In the genomic region with DNA sequence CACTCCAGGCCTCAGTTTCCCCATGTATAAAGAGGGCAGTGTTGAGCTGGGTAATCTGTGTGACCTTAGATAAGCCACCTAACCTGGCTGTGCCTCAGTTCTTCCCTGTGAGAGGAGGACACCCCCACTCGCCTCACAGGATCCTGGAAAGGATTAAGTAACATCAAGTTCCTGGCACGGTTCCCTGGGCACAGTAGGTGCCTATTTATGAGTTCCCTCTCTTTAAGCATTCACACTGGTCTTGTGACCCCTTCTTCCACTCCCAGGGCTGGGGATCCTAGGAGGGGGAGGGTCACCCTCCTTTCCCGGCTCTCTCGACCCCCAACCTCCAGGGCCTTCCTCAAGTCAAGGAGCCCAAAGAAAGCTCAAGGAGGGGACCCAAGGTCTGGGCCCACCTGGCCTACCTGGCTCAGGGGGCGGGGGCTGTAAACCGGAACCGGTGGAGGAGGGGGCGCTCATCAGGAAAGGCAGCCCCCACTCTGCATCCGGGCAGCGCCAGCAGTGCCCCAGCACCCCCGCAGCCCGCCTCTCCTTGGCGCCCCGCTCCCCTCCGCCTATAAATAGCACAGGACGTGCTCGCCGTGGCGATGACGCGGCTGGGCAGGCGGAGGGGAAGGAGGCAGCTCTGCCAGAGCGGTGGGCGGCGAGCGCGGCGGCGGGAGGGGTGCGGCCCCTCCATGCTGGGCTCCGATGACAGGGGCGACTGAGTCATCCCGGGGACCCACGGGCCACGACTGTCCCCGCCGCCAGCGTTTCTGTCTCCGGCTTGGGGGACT, we compare ENCODE assay signal across 8 cellular contexts. TPM values are rescaled to one million over a fixed set of nuclear protein-coding genes. Genes with fewer than 3 reads are reported as not detected.
DNase-seq lines count a peak whose midpoint lies in the region; ATAC-seq and TF ChIP-seq lines count a peak whose summit lies in the region.

No MANE protein-coding gene starts in this region.

- peaks cover 21% of the 10 kb centered on the region for H3K4me1 ChIP-seq in psoas muscle
- no peaks in the 10 kb centered on the region for H3K4me1 ChIP-seq in urinary bladder (ENCODE audit: insufficient read depth)

- ATAC-seq in left cardiac atrium (peak; percentile 80 to 83), psoas muscle (peak; percentile 76 to 87 (median 80))

- CTCF ChIA-PET in RWPE1 (lab: Yijun Ruan, JAX) = interaction anchor here (0.7 to 5.0 kb wide), 4 partner anchors 26 to 402 kb away, joined by 3 to 145 read pairs (median 4); no protein-coding TSS in a partner anchor

- H3K4me3 ChIP-seq in psoas muscle = peak overlapping the region; percentile 65
- H3K4me3 ChIP-seq in urinary bladder (ENCODE audit: low read depth, low read length) = peak overlapping the region; percentile 36

- DNase-seq in EH (ENCODE audit: low read depth) = peak; percentile 80
- DNase-seq in RWPE1 (ENCODE audit: low spot score) = no peak
- DNase-seq in left cardiac atrium = peak; percentile 84
- peak; percentile 85 to 93 for DNase-seq in psoas muscle
- DNase-seq in NCI-H2196 (lab: John Stamatoyannopoulos, UW; ENCODE audit: unreplicated experiment) = no peak
- DNase-seq in NCI-H2107 treated with DMSO at 0.1 percent for 48 hours (lab: John Stamatoyannopoulos, UW; ENCODE audit: unreplicated experiment) = no peak

- no peaks in the 10 kb centered on the region for H3K36me3 Mint-ChIP-seq in activated naive CD8-positive, alpha-beta T cell

- no peak overlapping the region for H3K27ac Mint-ChIP-seq in activated naive CD8-positive, alpha-beta T cell

- H3K27ac ChIP-seq in RWPE1 (peak overlapping the region; percentile 60), psoas muscle (peak overlapping the region; percentile 80), urinary bladder (ENCODE audit: low read depth) (no peak overlapping the region)

- TF ChIP-seq CTCF in RWPE1 (conservative IDR thresholded peaks at IDR 0.05; ENCODE audit: low read depth) = no peak
- TF ChIP-seq CTCF in psoas muscle (IDR thresholded peaks at IDR 0.05) = no peak

- peaks cover 34% of the 10 kb centered on the region for H3K4me1 Mint-ChIP-seq in activated naive CD8-positive, alpha-beta T cell (ENCODE audit: low read depth)

- peaks cover 5 to 9% of the 10 kb centered on the region in 2 donors for H3K36me3 ChIP-seq in psoas muscle (ENCODE audit: insufficient read depth in 1 of 2, low read depth in 1 of 2)
- no peaks in the 10 kb centered on the region for H3K36me3 ChIP-seq in urinary bladder (ENCODE audit: insufficient read depth)

- H3K9me3 ChIP-seq in psoas muscle = no peaks in the 10 kb centered on the region

- H3K9me3 Mint-ChIP-seq in activated naive CD8-positive, alpha-beta T cell (ENCODE audit: low read depth) = no peaks in the 10 kb centered on the region

- 2% methylated on average over 27 to 39 of the region's 39 CpGs for WGBS in psoas muscle, 3 donors
- 2% methylated on average over 39 of the region's 39 CpGs for WGBS in urinary bladder

- intact Hi-C loops in left cardiac atrium (cut with DNase I) = loop anchor here in 1 of 2 donors (5.0 kb wide), 1 partner anchor 33 kb away; no protein-coding TSS in a partner anchor
- intact Hi-C loops in psoas muscle (cut with DNase I) = loop anchor here (5.0 to 10.0 kb wide), 2 partner anchors 33 to 135 kb away; no protein-coding TSS in a partner anchor

- H3K27me3 Mint-ChIP-seq in activated naive CD8-positive, alpha-beta T cell = no peaks in the 10 kb centered on the region

- no peaks in the 10 kb centered on the region for H3K27me3 ChIP-seq in psoas muscle (ENCODE audit: insufficient read depth in 3 of 3, low read length in 2 of 3)

- POLR2A ChIA-PET in RWPE1 (lab: Yijun Ruan, JAX; ENCODE audit: low non-redundant PET) = no interaction called here

- peak overlapping the region; percentile 56 for H3K4me3 Mint-ChIP-seq in activated naive CD8-positive, alpha-beta T cell

RNA-seq across cellular contexts. Expression of gene RPL19, which starts 9.4 kb away (rescaled TPM):
- total RNA-seq in left cardiac atrium = 1,000 to 10,000 TPM; 1,055 to 1,074 TPM
- total RNA-seq in psoas muscle = 1,000 to 10,000 TPM; 1,146 to 1,520 (median 1,371) TPM
- 1,000 to 10,000 TPM; 2,244 to 3,039 (median 2,565) TPM for polyA plus RNA-seq in psoas muscle
- 1,329 TPM for total RNA-seq in urinary bladder
- polyA plus RNA-seq in urinary bladder = 2,653 TPM

RNA-seq across cellular contexts. Expression of gene CACNB1, which starts 12.0 kb away (rescaled TPM):
- total RNA-seq in left cardiac atrium = 1 to 10 TPM; 5.4 to 5.8 TPM
- total RNA-seq in psoas muscle = 100 to 1,000 TPM; 209 to 274 (median 226) TPM
- polyA plus RNA-seq in psoas muscle = 100 to 1,000 TPM in 2 of 3 donors, 10 to 100 TPM in 1; 88.2 to 196 (median 149) TPM
- 9.1 TPM for total RNA-seq in urinary bladder
- 7.4 TPM for polyA plus RNA-seq in urinary bladder

RNA-seq across cellular contexts. Expression of gene STAC2, which starts 16.2 kb away (rescaled TPM):
- 1 to 10 TPM; 1.4 to 5.9 TPM for total RNA-seq in left cardiac atrium
- total RNA-seq in psoas muscle = 1 to 10 TPM in 1 of 4 donors, under 1 TPM in 2, not detected in 1; 0.07 to 1.2 (median 0.38) TPM
- polyA plus RNA-seq in psoas muscle = under 1 TPM; 0.13 to 0.35 (median 0.29) TPM
- total RNA-seq in urinary bladder = 0.32 TPM
- polyA plus RNA-seq in urinary bladder = 1.1 TPM

RNA-seq across cellular contexts. Expression of gene ARL5C, which starts 43.5 kb away (rescaled TPM):
- total RNA-seq in left cardiac atrium (not detected), psoas muscle (1 to 10 TPM in 1 of 4 donors, under 1 TPM in 2, not detected in 1; 0.15 to 1.0 (median 0.15) TPM), urinary bladder (0.37 TPM)
- polyA plus RNA-seq in psoas muscle (not detected), urinary bladder (not detected)

RNA-seq across cellular contexts. Expression of gene PLXDC1, which starts 58.1 kb away (rescaled TPM):
- total RNA-seq in left cardiac atrium (10 to 100 TPM in 1 of 2 donors, 1 to 10 TPM in 1; 7.6 to 18.0 TPM), psoas muscle (1 to 10 TPM; 2.3 to 9.2 (median 2.7) TPM), urinary bladder (12.7 TPM)
- polyA plus RNA-seq in psoas muscle (1 to 10 TPM; 2.7 to 3.9 (median 3.3) TPM), urinary bladder (7.1 TPM)

Comparison
In these comparisons a context has a peak if more than half of its experiments do, and no peak if none do; other contexts are left out.
1. DNase-seq: peak in EH (single experiment), left cardiac atrium (single experiment) and psoas muscle (2 of 2); none in RWPE1 (single experiment), NCI-H2196 (single experiment) and NCI-H2107 treated with DMSO at 0.1 percent for 48 hours (single experiment).
2. RNA of gene CACNB1, which starts 12.0 kb away (total RNA-seq): 209 to 274 TPM in psoas muscle; 9.1 TPM in urinary bladder (single experiment) and 5.4 to 5.8 TPM in left cardiac atrium; every median in the first group is over 10 times any median in the second.